2 cellular contexts compared by ENCODE assay signal in the genomic region with DNA sequence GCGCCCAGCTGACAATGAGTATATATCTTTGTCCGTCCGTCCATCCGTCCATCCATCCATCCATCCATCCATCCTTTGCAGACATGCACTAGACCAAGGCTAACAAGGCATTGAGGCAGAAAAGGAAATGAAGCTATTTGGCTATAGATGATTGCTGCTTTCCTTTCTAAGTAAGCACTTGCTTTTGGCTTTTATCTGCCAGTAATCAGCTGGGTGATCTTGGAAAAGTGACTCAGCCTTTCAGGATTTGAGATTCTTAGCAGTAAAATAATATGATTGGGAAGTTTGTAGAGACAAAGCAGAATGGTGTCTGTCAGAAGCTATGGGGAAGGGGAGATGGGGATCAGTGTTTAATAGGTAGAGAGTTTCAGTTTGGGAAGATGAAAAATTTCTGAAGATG.
TF ChIP-seq lines count a peak whose summit lies in the region.

No MANE protein-coding gene starts in this region.

TF ChIP-seq in HEK293, 187 proteins besides CTCF, POLR2A, EP300 and RAD21 (continued from another document):
- TF ChIP-seq, protein P1, sequence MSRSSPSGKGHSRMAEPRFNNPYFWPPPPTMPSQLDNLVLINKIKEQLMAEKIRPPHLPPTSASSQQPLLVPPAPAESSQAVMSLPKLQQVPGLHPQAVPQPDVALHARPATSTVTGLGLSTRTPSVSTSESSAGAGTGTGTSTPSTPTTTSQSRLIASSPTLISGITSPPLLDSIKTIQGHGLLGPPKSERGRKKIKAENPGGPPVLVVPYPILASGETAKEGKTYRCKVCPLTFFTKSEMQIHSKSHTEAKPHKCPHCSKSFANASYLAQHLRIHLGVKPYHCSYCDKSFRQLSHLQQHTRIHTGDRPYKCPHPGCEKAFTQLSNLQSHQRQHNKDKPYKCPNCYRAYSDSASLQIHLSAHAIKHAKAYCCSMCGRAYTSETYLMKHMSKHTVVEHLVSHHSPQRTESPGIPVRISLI (tag by site-specific recombination; IDR thresholded peaks at IDR 0.05), result no peak

TF ChIP-seq in endothelial cell of umbilical vein, 7 proteins besides CTCF, POLR2A, EP300 and RAD21 (continued from another document):
- TF ChIP-seq JUN (IDR thresholded peaks at IDR 0.05; ENCODE audit: borderline replicate concordance, insufficient read depth, insufficient read length, low read depth), result no peak
